In the genomic region with DNA sequence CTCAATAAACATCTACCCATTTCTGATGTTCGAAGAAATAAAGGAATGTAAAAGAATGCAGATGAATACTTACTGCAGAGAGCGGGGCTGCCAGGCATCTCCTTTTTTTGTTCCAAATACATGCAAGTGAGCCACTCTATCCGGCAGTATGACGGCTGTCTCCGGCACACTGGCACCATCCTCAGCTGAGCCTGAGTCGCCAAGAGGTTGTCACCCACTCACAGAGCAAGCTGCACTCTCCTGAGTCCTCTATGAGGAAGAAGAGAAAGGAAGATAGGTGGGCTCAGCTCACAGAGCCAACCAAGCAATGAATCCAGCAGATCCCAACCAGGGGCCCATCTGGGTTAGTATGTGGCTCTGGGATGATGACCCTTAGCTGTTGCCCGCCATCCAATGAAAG, we compare ENCODE assay signal across 1 cellular context.
TF ChIP-seq lines count a peak whose summit lies in the region.

No MANE protein-coding gene starts in this region.

TF ChIP-seq in IMR-90, 13 proteins besides CTCF, POLR2A, EP300 and RAD21:
- TF ChIP-seq, protein P1, sequence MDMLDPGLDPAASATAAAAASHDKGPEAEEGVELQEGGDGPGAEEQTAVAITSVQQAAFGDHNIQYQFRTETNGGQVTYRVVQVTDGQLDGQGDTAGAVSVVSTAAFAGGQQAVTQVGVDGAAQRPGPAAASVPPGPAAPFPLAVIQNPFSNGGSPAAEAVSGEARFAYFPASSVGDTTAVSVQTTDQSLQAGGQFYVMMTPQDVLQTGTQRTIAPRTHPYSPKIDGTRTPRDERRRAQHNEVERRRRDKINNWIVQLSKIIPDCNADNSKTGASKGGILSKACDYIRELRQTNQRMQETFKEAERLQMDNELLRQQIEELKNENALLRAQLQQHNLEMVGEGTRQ (IDR thresholded peaks at IDR 0.05; ENCODE audit: low read depth, low read length) = no peak
- TF ChIP-seq RFX5 (IDR thresholded peaks at IDR 0.05; ENCODE audit: low read depth, low read length) (no peak), MAZ (IDR thresholded peaks at IDR 0.05; ENCODE audit: borderline replicate concordance, low read depth, low read length) (no peak), FOS (IDR thresholded peaks at IDR 0.05; ENCODE audit: low read depth, low read length) (no peak), MAFK (IDR thresholded peaks at IDR 0.05; ENCODE audit: low read depth, low read length) (no peak), BHLHE40 (IDR thresholded peaks at IDR 0.05; ENCODE audit: low read depth, low read length) (no peak), NFE2L2 (IDR thresholded peaks at IDR 0.05; ENCODE audit: low read depth, low read length) (no peak), MXI1 (IDR thresholded peaks at IDR 0.05; ENCODE audit: borderline replicate concordance, low read depth, low read length) (no peak), CHD1 (IDR thresholded peaks at IDR 0.05; ENCODE audit: low read depth, low read length) (no peak), SMC3 (IDR thresholded peaks at IDR 0.05; ENCODE audit: low read depth, low read length) (no peak), CEBPB (IDR thresholded peaks at IDR 0.05; ENCODE audit: low read depth, low read length) (no peak), RCOR1 (IDR thresholded peaks at IDR 0.05; ENCODE audit: insufficient replicate concordance, low read length) (no peak)
- TF ChIP-seq, protein P2, sequence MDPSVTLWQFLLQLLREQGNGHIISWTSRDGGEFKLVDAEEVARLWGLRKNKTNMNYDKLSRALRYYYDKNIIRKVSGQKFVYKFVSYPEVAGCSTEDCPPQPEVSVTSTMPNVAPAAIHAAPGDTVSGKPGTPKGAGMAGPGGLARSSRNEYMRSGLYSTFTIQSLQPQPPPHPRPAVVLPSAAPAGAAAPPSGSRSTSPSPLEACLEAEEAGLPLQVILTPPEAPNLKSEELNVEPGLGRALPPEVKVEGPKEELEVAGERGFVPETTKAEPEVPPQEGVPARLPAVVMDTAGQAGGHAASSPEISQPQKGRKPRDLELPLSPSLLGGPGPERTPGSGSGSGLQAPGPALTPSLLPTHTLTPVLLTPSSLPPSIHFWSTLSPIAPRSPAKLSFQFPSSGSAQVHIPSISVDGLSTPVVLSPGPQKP (IDR thresholded peaks at IDR 0.05; ENCODE audit: borderline replicate concordance, low read depth, low read length) = no peak
